In genomic region chr1:119712342-119713038, GRCh38 we compare ENCODE assay signal across 1 cellular context.
TF ChIP-seq lines count a peak whose summit lies in the region.

No MANE protein-coding gene starts in this region.

TF ChIP-seq in HepG2, 621 proteins besides CTCF, POLR2A, EP300 and RAD21 (continued from another document and continues in another):
- no peak for TF ChIP-seq AFF4 (CRISPR knock-in tag; IDR thresholded peaks at IDR 0.05)
- TF ChIP-seq ATF4 (CRISPR knock-in tag; IDR thresholded peaks at IDR 0.05): peak; percentile 61 to 99; a peak in 2 of 4 replicates
- TF ChIP-seq PITX1 (CRISPR knock-in tag; IDR thresholded peaks at IDR 0.05): no peak
- TF ChIP-seq NR2C2 (CRISPR knock-in tag; IDR thresholded peaks at IDR 0.05; ENCODE audit: borderline replicate concordance): no peak; the same call in 1 of the 2 replicates
- no peak for TF ChIP-seq NR1H2 (CRISPR knock-in tag; IDR thresholded peaks at IDR 0.05; ENCODE audit: borderline replicate concordance, low read depth)
- TF ChIP-seq ZNF567 (CRISPR knock-in tag; IDR thresholded peaks at IDR 0.05; ENCODE audit: borderline replicate concordance): no peak
- no peak for TF ChIP-seq MNT (IDR thresholded peaks at IDR 0.05)
- peak; percentile 71; the same call in 1 of the 2 replicates for TF ChIP-seq SP5 (CRISPR knock-in tag; IDR thresholded peaks at IDR 0.05; ENCODE audit: borderline replicate concordance, low read depth)
- TF ChIP-seq SUZ12 (IDR thresholded peaks at IDR 0.05; ENCODE audit: low read depth, low read length): no peak
- TF ChIP-seq RARA (CRISPR knock-in tag; IDR thresholded peaks at IDR 0.05): no peak
- TF ChIP-seq ZXDC (CRISPR knock-in tag; IDR thresholded peaks at IDR 0.05): no peak
- TF ChIP-seq ZNF670 (CRISPR knock-in tag; IDR thresholded peaks at IDR 0.05; ENCODE audit: borderline replicate concordance): no peak; the same call in 1 of the 2 replicates
- TF ChIP-seq ZNF878 (CRISPR knock-in tag; IDR thresholded peaks at IDR 0.05): no peak
- peak; percentile 61; the same call in 1 of the 2 replicates for TF ChIP-seq HNRNPL (IDR thresholded peaks at IDR 0.05; ENCODE audit: low read depth, low read length)
- TF ChIP-seq RFXANK (CRISPR knock-in tag; IDR thresholded peaks at IDR 0.05): no peak
- no peak for TF ChIP-seq ZNF503 (CRISPR knock-in tag; IDR thresholded peaks at IDR 0.05)
- TF ChIP-seq ZNF569 (CRISPR knock-in tag; IDR thresholded peaks at IDR 0.05; ENCODE audit: borderline replicate concordance): no peak
- TF ChIP-seq TFAP4 (IDR thresholded peaks at IDR 0.05; ENCODE audit: borderline replicate concordance, low read depth): peak; percentile 50; the same call in 1 of the 2 replicates
- TF ChIP-seq RCOR2 (CRISPR knock-in tag; IDR thresholded peaks at IDR 0.05): no peak
- 0 out of 2 replicates have a peak, but pooled peaks have one; percentile 28 for TF ChIP-seq IRF2 (CRISPR knock-in tag; IDR thresholded peaks at IDR 0.05)
- no peak for TF ChIP-seq ZKSCAN1 (IDR thresholded peaks at IDR 0.05; ENCODE audit: low read length)
- no peak for TF ChIP-seq KAT8 (CRISPR knock-in tag; IDR thresholded peaks at IDR 0.05)
- TF ChIP-seq GLMP (CRISPR knock-in tag; IDR thresholded peaks at IDR 0.05; ENCODE audit: borderline replicate concordance): no peak
- no peak for TF ChIP-seq SNAPC4 (CRISPR knock-in tag; IDR thresholded peaks at IDR 0.05)
- no peak for TF ChIP-seq HNF1A (IDR thresholded peaks at IDR 0.05; ENCODE audit: low read depth)
- no peak for TF ChIP-seq HNF1A (CRISPR knock-in tag; IDR thresholded peaks at IDR 0.05; ENCODE audit: borderline replicate concordance)
- TF ChIP-seq MED13 (CRISPR knock-in tag; IDR thresholded peaks at IDR 0.05): 0 out of 2 replicates have a peak, but pooled peaks have one; percentile 16
- TF ChIP-seq NFYC (CRISPR knock-in tag; IDR thresholded peaks at IDR 0.05): no peak
- TF ChIP-seq MYNN (CRISPR knock-in tag; IDR thresholded peaks at IDR 0.05; ENCODE audit: low read depth): no peak
- TF ChIP-seq SRSF1 (optimal IDR thresholded peaks at IDR 0.05; ENCODE audit: low read depth, low read length): no peak
